1 cellular context compared by ENCODE assay signal in genomic region chr20:39081255-39081654, GRCh38.
TF ChIP-seq lines count a peak whose summit lies in the region.

No MANE protein-coding gene starts in this region.

TF ChIP-seq in HepG2, 621 proteins besides CTCF, POLR2A, EP300 and RAD21 (continued from another document and continues in another):
- TF ChIP-seq PHF20 (CRISPR knock-in tag; IDR thresholded peaks at IDR 0.05): no peak
- no peak for TF ChIP-seq TAF15 (IDR thresholded peaks at IDR 0.05; ENCODE audit: low read depth, low read length, poor library complexity, severe bottlenecking)
- TF ChIP-seq SETDB1 (CRISPR knock-in tag; IDR thresholded peaks at IDR 0.05; ENCODE audit: borderline replicate concordance): no peak
- no peak for TF ChIP-seq ZNF264 (CRISPR knock-in tag; IDR thresholded peaks at IDR 0.05)
- TF ChIP-seq, protein P1, sequence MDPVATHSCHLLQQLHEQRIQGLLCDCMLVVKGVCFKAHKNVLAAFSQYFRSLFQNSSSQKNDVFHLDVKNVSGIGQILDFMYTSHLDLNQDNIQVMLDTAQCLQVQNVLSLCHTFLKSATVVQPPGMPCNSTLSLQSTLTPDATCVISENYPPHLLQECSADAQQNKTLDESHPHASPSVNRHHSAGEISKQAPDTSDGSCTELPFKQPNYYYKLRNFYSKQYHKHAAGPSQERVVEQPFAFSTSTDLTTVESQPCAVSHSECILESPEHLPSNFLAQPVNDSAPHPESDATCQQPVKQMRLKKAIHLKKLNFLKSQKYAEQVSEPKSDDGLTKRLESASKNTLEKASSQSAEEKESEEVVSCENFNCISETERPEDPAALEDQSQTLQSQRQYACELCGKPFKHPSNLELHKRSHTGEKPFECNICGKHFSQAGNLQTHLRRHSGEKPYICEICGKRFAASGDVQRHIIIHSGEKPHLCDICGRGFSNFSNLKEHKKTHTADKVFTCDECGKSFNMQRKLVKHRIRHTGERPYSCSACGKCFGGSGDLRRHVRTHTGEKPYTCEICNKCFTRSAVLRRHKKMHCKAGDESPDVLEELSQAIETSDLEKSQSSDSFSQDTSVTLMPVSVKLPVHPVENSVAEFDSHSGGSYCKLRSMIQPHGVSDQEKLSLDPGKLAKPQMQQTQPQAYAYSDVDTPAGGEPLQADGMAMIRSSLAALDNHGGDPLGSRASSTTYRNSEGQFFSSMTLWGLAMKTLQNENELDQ (CRISPR knock-in tag; IDR thresholded peaks at IDR 0.05; ENCODE audit: borderline replicate concordance): no peak
- no peak for TF ChIP-seq ZNF646 (CRISPR knock-in tag; IDR thresholded peaks at IDR 0.05)
- TF ChIP-seq SPEN (CRISPR knock-in tag; IDR thresholded peaks at IDR 0.05; ENCODE audit: low read depth): no peak
- TF ChIP-seq, protein P2, sequence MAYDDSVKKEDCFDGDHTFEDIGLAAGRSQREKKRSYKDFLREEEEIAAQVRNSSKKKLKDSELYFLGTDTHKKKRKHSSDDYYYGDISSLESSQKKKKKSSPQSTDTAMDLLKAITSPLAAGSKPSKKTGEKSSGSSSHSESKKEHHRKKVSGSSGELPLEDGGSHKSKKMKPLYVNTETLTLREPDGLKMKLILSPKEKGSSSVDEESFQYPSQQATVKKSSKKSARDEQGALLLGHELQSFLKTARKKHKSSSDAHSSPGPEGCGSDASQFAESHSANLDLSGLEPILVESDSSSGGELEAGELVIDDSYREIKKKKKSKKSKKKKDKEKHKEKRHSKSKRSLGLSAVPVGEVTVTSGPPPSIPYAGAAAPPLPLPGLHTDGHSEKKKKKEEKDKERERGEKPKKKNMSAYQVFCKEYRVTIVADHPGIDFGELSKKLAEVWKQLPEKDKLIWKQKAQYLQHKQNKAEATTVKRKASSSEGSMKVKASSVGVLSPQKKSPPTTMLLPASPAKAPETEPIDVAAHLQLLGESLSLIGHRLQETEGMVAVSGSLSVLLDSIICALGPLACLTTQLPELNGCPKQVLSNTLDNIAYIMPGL (CRISPR knock-in tag; IDR thresholded peaks at IDR 0.05; ENCODE audit: borderline replicate concordance in 1 of 2, low read depth in 1 of 2): peak; percentile 45 to 47; a peak in 2 of 4 replicates
- 0 out of 3 replicates have a peak, but pooled peaks have one; percentile 32 for TF ChIP-seq MXI1 (IDR thresholded peaks at IDR 0.05; ENCODE audit: borderline replicate concordance, low read depth, low read length)
- no peak for TF ChIP-seq ZNF33B (CRISPR knock-in tag; IDR thresholded peaks at IDR 0.05)
- TF ChIP-seq, protein P3, sequence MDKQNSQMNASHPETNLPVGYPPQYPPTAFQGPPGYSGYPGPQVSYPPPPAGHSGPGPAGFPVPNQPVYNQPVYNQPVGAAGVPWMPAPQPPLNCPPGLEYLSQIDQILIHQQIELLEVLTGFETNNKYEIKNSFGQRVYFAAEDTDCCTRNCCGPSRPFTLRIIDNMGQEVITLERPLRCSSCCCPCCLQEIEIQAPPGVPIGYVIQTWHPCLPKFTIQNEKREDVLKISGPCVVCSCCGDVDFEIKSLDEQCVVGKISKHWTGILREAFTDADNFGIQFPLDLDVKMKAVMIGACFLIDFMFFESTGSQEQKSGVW (CRISPR knock-in tag; IDR thresholded peaks at IDR 0.05; ENCODE audit: borderline replicate concordance): no peak
- no peak for TF ChIP-seq E2F5 (CRISPR knock-in tag; conservative IDR thresholded peaks at IDR 0.05)
- peak; percentile 47; the same call in 1 of the 2 replicates for TF ChIP-seq ZSCAN25 (CRISPR knock-in tag; IDR thresholded peaks at IDR 0.05)
- TF ChIP-seq SIN3A (IDR thresholded peaks at IDR 0.05; ENCODE audit: borderline replicate concordance, low read depth, low read length): no peak
- no peak for TF ChIP-seq THAP7 (CRISPR knock-in tag; IDR thresholded peaks at IDR 0.05)
- no peak for TF ChIP-seq ZBTB37 (CRISPR knock-in tag; IDR thresholded peaks at IDR 0.05)
- TF ChIP-seq SMARCE1 (IDR thresholded peaks at IDR 0.05; ENCODE audit: borderline replicate concordance): no peak
- no peak for TF ChIP-seq TFAP4 (IDR thresholded peaks at IDR 0.05; ENCODE audit: borderline replicate concordance, low read depth)
- no peak for TF ChIP-seq POGZ (CRISPR knock-in tag; IDR thresholded peaks at IDR 0.05)
- TF ChIP-seq ZNF121 (CRISPR knock-in tag; IDR thresholded peaks at IDR 0.05): no peak
- TF ChIP-seq SNAPC2 (CRISPR knock-in tag; IDR thresholded peaks at IDR 0.05): no peak
- TF ChIP-seq SOX13 (IDR thresholded peaks at IDR 0.05): no peak
- TF ChIP-seq SOX13 (CRISPR knock-in tag; conservative IDR thresholded peaks at IDR 0.05 in 1 of 2, IDR thresholded peaks at IDR 0.05 in 1 of 2): no peak
- TF ChIP-seq ARID5B (CRISPR knock-in tag; IDR thresholded peaks at IDR 0.05): 0 out of 2 replicates have a peak, but pooled peaks have one; percentile 20
- no peak for TF ChIP-seq NFYB (CRISPR knock-in tag; IDR thresholded peaks at IDR 0.05)
- TF ChIP-seq IKZF5 (CRISPR knock-in tag; IDR thresholded peaks at IDR 0.05): peak; percentile 67; the same call in 1 of the 2 replicates
- no peak for TF ChIP-seq ZBTB33 (CRISPR knock-in tag; IDR thresholded peaks at IDR 0.05)
- TF ChIP-seq CREM (IDR thresholded peaks at IDR 0.05): no peak
- TF ChIP-seq CREM (CRISPR knock-in tag; IDR thresholded peaks at IDR 0.05): no peak
